ENCODE assay signal across 17 cellular contexts in genomic region chr15:65993226-65993625, GRCh38.
"Had no signal": no experiment of that assay in that cellular context is flagged by ENCODE, and none has a peak within 500 bp of the region (broad histone marks: within the 10 kb centered on the region; RNA-seq: fewer than 3 reads in every experiment).

No MANE protein-coding gene starts in this region.

- H3K27ac Mint-ChIP-seq: activated CD4-positive, alpha-beta memory T cell treated with anti-CD3 and anti-CD28 coated beads for 36 hours; activated naive CD8-positive, alpha-beta T cell treated with anti-CD3 and anti-CD28 coated beads for 36 hours; mesothelial cell of epicardium; natural killer cell had no signal

- ATAC-seq: natural killer cell; pancreas; psoas muscle; stimulated activated naive CD8-positive, alpha-beta T cell treated with anti-CD3 and anti-CD28 coated beads, Interleukin-15, Interleukin-2, amounts not matched to agents 100 U/mL and 50 U/mL, for 24 hours had no signal

- H3K4me1 Mint-ChIP-seq: activated naive CD8-positive, alpha-beta T cell treated with anti-CD3 and anti-CD28 coated beads for 36 hours; central memory CD8-positive, alpha-beta T cell; natural killer cell had no signal

- H3K36me3 Mint-ChIP-seq: activated CD4-positive, alpha-beta memory T cell treated with anti-CD3 and anti-CD28 coated beads for 36 hours; activated naive CD8-positive, alpha-beta T cell treated with anti-CD3 and anti-CD28 coated beads for 36 hours; mesothelial cell of epicardium; natural killer cell had no signal

- DNase-seq: activated CD4-positive, alpha-beta memory T cell treated with anti-CD3 and anti-CD28 coated beads for 36 hours; activated CD4-positive, alpha-beta T cell treated with anti-CD3 and anti-CD28 coated beads for 48 hours; activated naive CD4-positive, alpha-beta T cell treated with Interleukin-2 at 50 U/mL for 16 hours; activated naive CD8-positive, alpha-beta T cell treated with anti-CD3 and anti-CD28 coated beads for 36 hours; activated T-cell treated with anti-CD3 and anti-CD28 coated beads, Interleukin-2, amount 50 U/mL, for 48 hours; effector memory CD4-positive, alpha-beta T cell; foreskin melanocyte; left ventricle myocardium inferior; mammary epithelial cell; natural killer cell; pancreas; psoas muscle; stimulated activated CD4-positive, alpha-beta T cell treated with anti-CD3 and anti-CD28 coated beads, Interleukin-4, amount 100 ng/mL, for 4 hours; stimulated activated naive CD8-positive, alpha-beta T cell treated with anti-CD3 and anti-CD28 coated beads, Interleukin-15, Interleukin-2, amounts not matched to agents 100 U/mL and 50 U/mL, for 24 hours; thyroid gland had no signal

- H3K4me3 Mint-ChIP-seq: activated CD4-positive, alpha-beta memory T cell treated with anti-CD3 and anti-CD28 coated beads for 36 hours; activated naive CD8-positive, alpha-beta T cell treated with anti-CD3 and anti-CD28 coated beads for 36 hours; central memory CD8-positive, alpha-beta T cell; mesothelial cell of epicardium; natural killer cell had no signal

- H3K9me3 Mint-ChIP-seq: activated CD4-positive, alpha-beta memory T cell treated with anti-CD3 and anti-CD28 coated beads for 36 hours; activated naive CD8-positive, alpha-beta T cell treated with anti-CD3 and anti-CD28 coated beads for 36 hours; central memory CD8-positive, alpha-beta T cell; mesothelial cell of epicardium; natural killer cell had no signal
